19 cellular contexts compared by ENCODE assay signal in the genomic region with DNA sequence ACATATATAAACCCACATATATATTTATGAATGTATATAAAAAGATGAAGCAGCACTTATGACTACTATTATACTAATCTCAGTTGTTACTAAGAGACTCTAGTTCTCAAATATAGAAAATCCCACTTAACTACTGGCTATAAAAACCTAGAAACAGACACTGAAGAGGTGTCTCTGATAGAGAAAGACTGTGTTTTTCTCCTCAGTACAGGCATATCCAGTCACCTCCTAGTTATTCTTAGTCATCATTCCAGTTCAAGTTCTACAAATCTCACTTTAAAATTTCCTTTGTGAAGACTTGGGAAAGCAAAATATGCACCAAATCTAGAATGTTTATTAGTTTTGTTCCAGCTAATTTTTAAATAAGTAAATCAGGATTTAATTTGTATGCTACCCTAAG.
DNase-seq lines count a peak whose midpoint lies in the region; TF ChIP-seq lines count a peak whose summit lies in the region.
"Had no signal": no experiment of that assay in that cellular context is flagged by ENCODE, and none has a peak within 500 bp of the region (broad histone marks: within the 10 kb centered on the region; RNA-seq: fewer than 3 reads in every experiment).

No MANE protein-coding gene starts in this region.

- H3K36me3 Mint-ChIP-seq in HFFc6 (ENCODE audit: low read depth) (peaks cover 10% of the 10 kb centered on the region), chondrocyte (ENCODE audit: low read depth) (peaks cover 1% of the 10 kb centered on the region)

- H3K4me1 Mint-ChIP-seq in HFFc6 (ENCODE audit: low read depth), result peaks cover 38% of the 10 kb centered on the region
- peaks cover 23% of the 10 kb centered on the region for H3K4me1 Mint-ChIP-seq in chondrocyte (ENCODE audit: low read depth)

- no peak overlapping the region for H3K4me2 ChIP-seq in smooth muscle cell

- peak; percentile 56 for DNase-seq in ELR (ENCODE audit: low read depth)
- DNase-seq in HFFc6, result peak; percentile 46
- no peak for DNase-seq in chondrocyte (ENCODE audit: low spot score)
- DNase-seq in smooth muscle cell (lab: John Stamatoyannopoulos, UW; ENCODE audit: unreplicated experiment), result no peak
- no peak for DNase-seq in AG08395 (ENCODE audit: low spot score)
- no peak for DNase-seq in NOMO-1 treated with DMSO at 0.1 percent for 48 hours (lab: John Stamatoyannopoulos, UW; ENCODE audit: unreplicated experiment)
- no peak for DNase-seq in activated effector memory CD4-positive, alpha-beta T cell treated with Interleukin-2 at 50 U/mL for 16 hours
- DNase-seq: AML-193, COR-L47, DMS 273 treated with DMSO at 0.1 percent for 48 hours, HCEC 1CT, KG1, NCI-H1417, NCI-H187, NCI-H2227 treated with DMSO at 0.1 percent for 48 hours, NCI-H510A treated with DMSO at 0.1 percent for 48 hours, NCI-H82, SIG-M5 had no signal

- H3K4me1 ChIP-seq in smooth muscle cell (ENCODE audit: low read depth), result peaks cover 4% of the 10 kb centered on the region

- H3F3A ChIP-seq in smooth muscle cell (ENCODE audit: low read depth), result peaks cover 5% of the 10 kb centered on the region

- no peak overlapping the region for H3K9ac ChIP-seq in smooth muscle cell (ENCODE audit: low read depth)

- H3K79me2 ChIP-seq in smooth muscle cell (ENCODE audit: low read depth), result peaks cover 97% of the 10 kb centered on the region

- H3K27ac Mint-ChIP-seq in HFFc6 (no peak overlapping the region; the same call in 1 of the 2 replicates), chondrocyte (ENCODE audit: unreplicated experiment) (peak overlapping the region; percentile 17)

- H3K36me3 ChIP-seq in smooth muscle cell (ENCODE audit: low read depth), result no peaks in the 10 kb centered on the region

- peaks cover 2% of the 10 kb centered on the region; the same call in 1 of the 2 replicates for H3K27me3 Mint-ChIP-seq in HFFc6 (ENCODE audit: insufficient read depth)
- H3K27me3 Mint-ChIP-seq in chondrocyte (ENCODE audit: low read depth), result no peaks in the 10 kb centered on the region

- H2AFZ ChIP-seq in smooth muscle cell (ENCODE audit: low read depth), result no peak overlapping the region

- H3K9me3 Mint-ChIP-seq in HFFc6 (no peaks in the 10 kb centered on the region), chondrocyte (ENCODE audit: low read depth) (no peaks in the 10 kb centered on the region)

- H3K9me3 ChIP-seq in smooth muscle cell (replicated peaks; ENCODE audit: low read depth), result no peaks in the 10 kb centered on the region

- H3K4me3 Mint-ChIP-seq in HFFc6, result no peak overlapping the region
- no peak overlapping the region for H3K4me3 Mint-ChIP-seq in chondrocyte (ENCODE audit: unreplicated experiment)

- peaks cover 99% of the 10 kb centered on the region for H4K20me1 ChIP-seq in smooth muscle cell (ENCODE audit: low read depth)

- no peaks in the 10 kb centered on the region for H3K27me3 ChIP-seq in smooth muscle cell (ENCODE audit: low read depth)

- H3K4me3 ChIP-seq in smooth muscle cell, result no peak overlapping the region

- TF ChIP-seq CTCF in HFFc6 (IDR thresholded peaks at IDR 0.05), result no peak
- no peak for TF ChIP-seq CTCF in chondrocyte (IDR thresholded peaks at IDR 0.05)
- no peak for TF ChIP-seq CTCF in smooth muscle cell (IDR thresholded peaks at IDR 0.05; ENCODE audit: borderline replicate concordance, insufficient read depth, poor library complexity, severe bottlenecking)

- peak overlapping the region; percentile 52 for H3K27ac ChIP-seq in smooth muscle cell (ENCODE audit: low read depth)
- H3K27ac ChIP-seq: C4-2B had no signal

Comparison
In these comparisons a context has a peak if more than half of its experiments do, and no peak if none do; other contexts are left out.
1. DNase-seq: peak in ELR (single experiment) and HFFc6 (single experiment); none in chondrocyte (single experiment), smooth muscle cell (single experiment), AG08395 (single experiment), NOMO-1 treated with DMSO at 0.1 percent for 48 hours (single experiment) and activated effector memory CD4-positive, alpha-beta T cell treated with Interleukin-2 at 50 U/mL for 16 hours (single experiment).